9 cellular contexts compared by ENCODE assay signal in the genomic region with DNA sequence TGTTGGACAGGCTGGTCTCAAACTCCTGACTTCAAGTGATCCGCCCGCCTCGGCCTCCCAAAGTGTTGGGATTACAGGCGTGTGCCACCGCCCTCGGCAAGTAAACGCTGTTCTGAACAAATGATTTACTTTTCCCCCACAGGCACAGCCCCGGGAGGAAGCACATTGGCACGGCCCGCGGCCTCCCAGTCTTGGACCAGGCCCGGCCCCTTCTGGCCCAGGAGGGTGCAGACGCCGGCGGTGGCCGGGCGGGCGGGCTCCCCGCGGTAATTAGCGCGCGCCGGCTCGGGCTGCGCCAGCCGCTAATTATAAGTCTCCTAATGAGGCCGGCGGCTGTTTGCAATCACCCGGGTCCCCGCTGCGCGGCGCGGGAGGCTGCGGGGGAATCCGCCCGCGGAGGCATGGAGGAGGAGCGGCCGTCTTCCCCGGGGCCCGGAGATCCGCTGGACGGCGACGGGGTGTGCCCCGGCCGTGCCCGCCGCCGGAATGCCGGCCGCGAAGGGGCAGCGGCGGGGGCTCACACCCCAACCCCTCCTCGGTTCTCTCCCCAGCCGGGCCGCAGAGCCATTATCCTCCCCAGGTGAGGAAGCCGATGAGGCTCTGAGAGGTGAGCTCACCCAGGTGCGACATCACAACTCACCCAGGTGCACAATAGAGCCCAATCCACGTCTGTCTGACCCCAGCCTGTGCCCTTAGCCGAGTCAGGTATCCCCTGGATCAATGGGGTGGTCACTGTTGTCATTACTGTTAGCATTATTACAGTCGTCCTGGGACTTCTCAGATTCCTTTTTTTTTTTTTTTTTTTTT. TPM values are rescaled to one million over a fixed set of nuclear protein-coding genes. Genes with fewer than 3 reads are reported as not detected.
DNase-seq lines count a peak whose midpoint lies in the region; ATAC-seq and TF ChIP-seq lines count a peak whose summit lies in the region.
"Had no signal": no experiment of that assay in that cellular context is flagged by ENCODE, and none has a peak within 500 bp of the region (broad histone marks: within the 10 kb centered on the region; RNA-seq: fewer than 3 reads in every experiment).

No MANE protein-coding gene starts in this region.

- no peaks in the 10 kb centered on the region for H3K4me1 ChIP-seq in Caco-2

- POLR2A ChIA-PET in Caco-2 (lab: Charles Lee) (no interaction called here), WTC11 (lab: Charles Lee) (interaction anchor here (0.6 to 1.0 kb wide), 2 partner anchors 31 to 102 kb away, joined by 3 to 5 read pairs; no protein-coding TSS in a partner anchor)

- TF ChIP-seq CTCF in Caco-2 (IDR thresholded peaks at IDR 0.05; ENCODE audit: insufficient read depth in 1 of 2, low read depth in 1 of 2, low read length in 1 of 2, severe bottlenecking in 1 of 2, unreplicated experiment in 1 of 2) = peak; percentile 19 to 30
- TF ChIP-seq CTCF in WTC11 (IDR thresholded peaks at IDR 0.05) = no peak

- no peaks in the 10 kb centered on the region for H3K36me3 ChIP-seq in Caco-2 (ENCODE audit: control insufficient read depth, insufficient read depth, low read length)

- no peaks in the 10 kb centered on the region for H3K27me3 ChIP-seq in Caco-2 (replicated peaks; ENCODE audit: control insufficient read depth, insufficient read depth, low read length)

- H3K4me3 ChIP-seq in Caco-2 (ENCODE audit: low read depth, low read length) = peak overlapping the region; percentile 17

- H3K4me1 Mint-ChIP-seq in Caco-2 (ENCODE audit: low read depth, unreplicated experiment) (peaks cover 15% of the 10 kb centered on the region), WTC11 (peaks cover 23% of the 10 kb centered on the region)

- CTCF ChIA-PET in Caco-2 (lab: Charles Lee) = interaction anchor here (0.6 to 2.3 kb wide), 2 partner anchors 65 to 272 kb away, joined by 4 to 13 read pairs; no protein-coding TSS in a partner anchor
- CTCF ChIA-PET in WTC11 (lab: Charles Lee) = interaction anchor here (0.6 to 6.0 kb wide), 15 partner anchors 12 to 387 kb away, joined by 3 to 115 read pairs (median 3); a partner anchor contains a TSS

- no TSS peak for BruUV-seq in Caco-2 (replicated peaks; lab: Mats Ljungman, UMichigan)

- H3K27ac ChIP-seq in caudate nucleus (ENCODE audit: low read depth, low read length) = no peak overlapping the region

- H3K36me3 Mint-ChIP-seq in Caco-2 (ENCODE audit: insufficient read depth, unreplicated experiment) = peaks cover 23% of the 10 kb centered on the region
- H3K36me3 Mint-ChIP-seq in WTC11 = peaks cover 5% of the 10 kb centered on the region; the same call in 1 of the 2 replicates

- ATAC-seq in WTC11 = peak; percentile 19
- ATAC-seq in left lobe of liver = peak; percentile 45
- ATAC-seq in GM18511 (IDR thresholded peaks at IDR 0.05; ENCODE audit: unreplicated experiment) = no peak

- DNase-seq in Caco-2 (peak; percentile 50 to 65), M059J (ENCODE audit: low read depth) (peak; percentile 32), WTC11 (ENCODE audit: low spot score) (peak; percentile 71), caudate nucleus (lab: John Stamatoyannopoulos, UW) (peak in 52 of 61 donors; percentile 6 to 76 (median 40)), left lobe of liver (ENCODE audit: low spot score) (peak; percentile 62), epidermal melanocyte (ENCODE audit: insufficient read length, low spot score) (no peak)
- DNase-seq in stimulated activated CD4-positive, alpha-beta T cell treated with anti-CD3 and anti-CD28 coated beads, Interleukin-2, amount 100 ng/mL, for 24 hours = peak; percentile 62 to 67

- H3K27me3 Mint-ChIP-seq in Caco-2 (ENCODE audit: insufficient read depth, unreplicated experiment) = no peaks in the 10 kb centered on the region
- peaks cover 13% of the 10 kb centered on the region for H3K27me3 Mint-ChIP-seq in WTC11 (ENCODE audit: low read depth)

- H3K4me3 Mint-ChIP-seq in Caco-2 (ENCODE audit: unreplicated experiment) (peak overlapping the region; percentile 69), WTC11 (peak overlapping the region; percentile 74)

- intact Hi-C loops in Caco-2 (cut with micrococcal nuclease; ENCODE audit: unreplicated experiment) = loop anchor here (5.0 kb wide), 4 partner anchors 143 to 528 kb away; a partner anchor contains a TSS

- no peaks in the 10 kb centered on the region for H3K9me3 ChIP-seq in Caco-2

- H3K27ac Mint-ChIP-seq in Caco-2 (ENCODE audit: unreplicated experiment) (no peak overlapping the region), WTC11 (no peak overlapping the region)

- H3K9me3 Mint-ChIP-seq in Caco-2 (ENCODE audit: unreplicated experiment) = no peaks in the 10 kb centered on the region
- H3K9me3 Mint-ChIP-seq in WTC11 = no peaks in the 10 kb centered on the region

TF ChIP-seq in WTC11, 78 proteins besides CTCF, POLR2A, EP300 and RAD21 (continues in another document):
- TF ChIP-seq NR3C1 (CRISPR knock-in tag; conservative IDR thresholded peaks at IDR 0.05; ENCODE audit: low read depth) (0 out of 2 replicates have a peak, but pooled peaks have one; percentile 63), ZNF263 (CRISPR knock-in tag; IDR thresholded peaks at IDR 0.05; ENCODE audit: low read depth) (no peak), ELF4 (CRISPR knock-in tag; IDR thresholded peaks at IDR 0.05; ENCODE audit: low read depth) (peak; percentile 36; the same call in 1 of the 2 replicates), TP53 (CRISPR knock-in tag; IDR thresholded peaks at IDR 0.05) (0 out of 2 replicates have a peak, but pooled peaks have one; percentile 50)
- TF ChIP-seq, protein P1, sequence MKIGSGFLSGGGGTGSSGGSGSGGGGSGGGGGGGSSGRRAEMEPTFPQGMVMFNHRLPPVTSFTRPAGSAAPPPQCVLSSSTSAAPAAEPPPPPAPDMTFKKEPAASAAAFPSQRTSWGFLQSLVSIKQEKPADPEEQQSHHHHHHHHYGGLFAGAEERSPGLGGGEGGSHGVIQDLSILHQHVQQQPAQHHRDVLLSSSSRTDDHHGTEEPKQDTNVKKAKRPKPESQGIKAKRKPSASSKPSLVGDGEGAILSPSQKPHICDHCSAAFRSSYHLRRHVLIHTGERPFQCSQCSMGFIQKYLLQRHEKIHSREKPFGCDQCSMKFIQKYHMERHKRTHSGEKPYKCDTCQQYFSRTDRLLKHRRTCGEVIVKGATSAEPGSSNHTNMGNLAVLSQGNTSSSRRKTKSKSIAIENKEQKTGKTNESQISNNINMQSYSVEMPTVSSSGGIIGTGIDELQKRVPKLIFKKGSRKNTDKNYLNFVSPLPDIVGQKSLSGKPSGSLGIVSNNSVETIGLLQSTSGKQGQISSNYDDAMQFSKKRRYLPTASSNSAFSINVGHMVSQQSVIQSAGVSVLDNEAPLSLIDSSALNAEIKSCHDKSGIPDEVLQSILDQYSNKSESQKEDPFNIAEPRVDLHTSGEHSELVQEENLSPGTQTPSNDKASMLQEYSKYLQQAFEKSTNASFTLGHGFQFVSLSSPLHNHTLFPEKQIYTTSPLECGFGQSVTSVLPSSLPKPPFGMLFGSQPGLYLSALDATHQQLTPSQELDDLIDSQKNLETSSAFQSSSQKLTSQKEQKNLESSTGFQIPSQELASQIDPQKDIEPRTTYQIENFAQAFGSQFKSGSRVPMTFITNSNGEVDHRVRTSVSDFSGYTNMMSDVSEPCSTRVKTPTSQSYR (CRISPR knock-in tag; IDR thresholded peaks at IDR 0.05) = peak; percentile 50; the same call in 1 of the 2 replicates
- TF ChIP-seq, protein P2, sequence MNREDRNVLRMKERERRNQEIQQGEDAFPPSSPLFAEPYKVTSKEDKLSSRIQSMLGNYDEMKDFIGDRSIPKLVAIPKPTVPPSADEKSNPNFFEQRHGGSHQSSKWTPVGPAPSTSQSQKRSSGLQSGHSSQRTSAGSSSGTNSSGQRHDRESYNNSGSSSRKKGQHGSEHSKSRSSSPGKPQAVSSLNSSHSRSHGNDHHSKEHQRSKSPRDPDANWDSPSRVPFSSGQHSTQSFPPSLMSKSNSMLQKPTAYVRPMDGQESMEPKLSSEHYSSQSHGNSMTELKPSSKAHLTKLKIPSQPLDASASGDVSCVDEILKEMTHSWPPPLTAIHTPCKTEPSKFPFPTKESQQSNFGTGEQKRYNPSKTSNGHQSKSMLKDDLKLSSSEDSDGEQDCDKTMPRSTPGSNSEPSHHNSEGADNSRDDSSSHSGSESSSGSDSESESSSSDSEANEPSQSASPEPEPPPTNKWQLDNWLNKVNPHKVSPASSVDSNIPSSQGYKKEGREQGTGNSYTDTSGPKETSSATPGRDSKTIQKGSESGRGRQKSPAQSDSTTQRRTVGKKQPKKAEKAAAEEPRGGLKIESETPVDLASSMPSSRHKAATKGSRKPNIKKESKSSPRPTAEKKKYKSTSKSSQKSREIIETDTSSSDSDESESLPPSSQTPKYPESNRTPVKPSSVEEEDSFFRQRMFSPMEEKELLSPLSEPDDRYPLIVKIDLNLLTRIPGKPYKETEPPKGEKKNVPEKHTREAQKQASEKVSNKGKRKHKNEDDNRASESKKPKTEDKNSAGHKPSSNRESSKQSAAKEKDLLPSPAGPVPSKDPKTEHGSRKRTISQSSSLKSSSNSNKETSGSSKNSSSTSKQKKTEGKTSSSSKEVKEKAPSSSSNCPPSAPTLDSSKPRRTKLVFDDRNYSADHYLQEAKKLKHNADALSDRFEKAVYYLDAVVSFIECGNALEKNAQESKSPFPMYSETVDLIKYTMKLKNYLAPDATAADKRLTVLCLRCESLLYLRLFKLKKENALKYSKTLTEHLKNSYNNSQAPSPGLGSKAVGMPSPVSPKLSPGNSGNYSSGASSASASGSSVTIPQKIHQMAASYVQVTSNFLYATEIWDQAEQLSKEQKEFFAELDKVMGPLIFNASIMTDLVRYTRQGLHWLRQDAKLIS (CRISPR knock-in tag; IDR thresholded peaks at IDR 0.05; ENCODE audit: borderline replicate concordance) = no peak

RNA-seq across cellular contexts. Expression of a gene that starts 3.3 kb away (rescaled TPM):
- total RNA-seq in Caco-2 (2022) (49.5 and 53.9 TPM in 2 replicates), WTC11 (2021) (53.9 to 57.7 TPM (median 54.7 TPM) in 3 replicates), left lobe of liver (24.1 TPM)
- 66.2 and 83.0 TPM in 2 replicates for total RNA-seq in M059J (2014; rRNA removed; shearing (Covaris generic))

RNA-seq across cellular contexts. Expression of a gene that starts 50.4 kb away (rescaled TPM):
- total RNA-seq in Caco-2 (2022) (133 and 164 TPM in 2 replicates), WTC11 (2021) (151 to 160 TPM (median 155 TPM) in 3 replicates), left lobe of liver (113 TPM)
- total RNA-seq in M059J (2014; rRNA removed; shearing (Covaris generic)) = 94.1 and 135 TPM in 2 replicates

RNA-seq across cellular contexts. Expression of a gene that starts 55.6 kb away (rescaled TPM):
- total RNA-seq in Caco-2 (2022) (20.7 and 20.9 TPM in 2 replicates), WTC11 (2021) (35.1 to 44.9 TPM (median 44.5 TPM) in 3 replicates), left lobe of liver (32.1 TPM)
- total RNA-seq in M059J (2014; rRNA removed; shearing (Covaris generic)) = 34.4 and 39.3 TPM in 2 replicates

RNA-seq across cellular contexts. Expression of a gene that starts 55.9 kb away (rescaled TPM):
- total RNA-seq in Caco-2 (2022) (0.95 and 1.0 TPM in 2 replicates), WTC11 (2021) (10.1 to 14.1 TPM (median 10.7 TPM) in 3 replicates), left lobe of liver (0.10 TPM)
- not detected in 2 replicates for total RNA-seq in M059J (2014; rRNA removed; shearing (Covaris generic))
- total RNA-seq: NCI-H460 had no signal
